ENCODE assay signal across 8 cellular contexts in genomic region chr9:135971892-135972291, GRCh38. TPM values are rescaled to one million over a fixed set of nuclear protein-coding genes. Genes with fewer than 3 reads are reported as not detected.
A peak's percentile ranks its signal among the peaks of the same experiment; 100 is the strongest.
DNase-seq lines count a peak whose midpoint lies in the region; ATAC-seq and TF ChIP-seq lines count a peak whose summit lies in the region.

No MANE protein-coding gene starts in this region.

- no peak for TF ChIP-seq CTCF in choroid plexus epithelial cell (conservative IDR thresholded peaks at IDR 0.05; ENCODE audit: low read depth, low read length)

- no peak overlapping the region for H3K4me3 ChIP-seq in H7 (ENCODE audit: insufficient read depth, low read depth, low read length)
- H3K4me3 ChIP-seq in choroid plexus epithelial cell (ENCODE audit: low read depth, low read length), result no peak overlapping the region

- DNase-seq in H7, result peak; percentile 96
- DNase-seq in SW 1271 (lab: John Stamatoyannopoulos, UW), result peak; percentile 19 to 29
- DNase-seq in choroid plexus epithelial cell (ENCODE audit: low read depth), result peak; percentile 18
- peak; percentile 35 for DNase-seq in renal cortical epithelial cell (ENCODE audit: low read depth)
- DNase-seq in NOMO-1 (lab: John Stamatoyannopoulos, UW; ENCODE audit: unreplicated experiment in 2 of 2), result no peak

- no peaks in the 10 kb centered on the region for H3K36me3 ChIP-seq in H7 (replicated peaks; ENCODE audit: control insufficient read depth, insufficient read depth, low read length)

- no peak for ATAC-seq in HG03565 (IDR thresholded peaks at IDR 0.05; ENCODE audit: unreplicated experiment)
- ATAC-seq in HG03342 (IDR thresholded peaks at IDR 0.05; ENCODE audit: unreplicated experiment), result no peak
- no peak for ATAC-seq in GM19324 (IDR thresholded peaks at IDR 0.05; ENCODE audit: low FRiP score, unreplicated experiment)

- H3K27me3 ChIP-seq in H7 (ENCODE audit: control insufficient read depth, insufficient read depth, low read length), result no peaks in the 10 kb centered on the region

RNA-seq across cellular contexts. Expression of gene UBAC1, which starts 10.7 kb away (rescaled TPM):
- total RNA-seq in H7 (2014; rRNA removed; shearing (Covaris generic)), result 74.6 and 77.0 TPM in 2 replicates
- 22.1 and 29.1 TPM in 2 replicates for total RNA-seq in renal cortical epithelial cell

Comparison
In these comparisons a context has a peak if more than half of its experiments do, and no peak if none do; other contexts are left out.
1. DNase-seq: peak in H7 (single experiment), SW 1271 (2 of 2), choroid plexus epithelial cell (single experiment) and renal cortical epithelial cell (single experiment); none in NOMO-1 (0 of 2).